Comparison of ENCODE assay signal across 1 cellular context in the genomic region with DNA sequence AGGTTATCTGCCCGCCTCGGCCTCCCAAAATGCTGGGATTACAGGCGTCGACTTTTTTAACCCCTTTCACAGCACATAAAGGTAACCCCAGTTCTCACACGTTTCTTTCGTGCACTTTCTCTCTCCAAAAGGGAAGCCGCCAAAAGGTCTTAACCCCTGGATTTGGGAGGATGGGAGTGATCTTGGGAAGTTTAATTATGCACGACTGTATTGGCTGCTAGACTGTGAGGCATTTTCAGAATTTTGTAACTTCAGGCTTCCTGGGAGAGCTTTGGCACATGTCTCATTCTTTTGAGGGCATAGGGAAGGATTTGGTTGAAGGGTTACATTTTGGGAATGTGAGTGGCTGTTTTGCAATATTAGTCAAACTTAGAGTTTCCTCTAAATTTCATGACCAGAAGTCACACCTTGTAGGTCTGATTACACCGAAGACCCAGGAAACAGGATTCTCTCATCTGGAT.
TF ChIP-seq lines count a peak whose summit lies in the region.

No MANE protein-coding gene starts in this region.

TF ChIP-seq in GM23338, 12 proteins besides CTCF, POLR2A, EP300 and RAD21 (continued from another document):
- TF ChIP-seq, protein P1, sequence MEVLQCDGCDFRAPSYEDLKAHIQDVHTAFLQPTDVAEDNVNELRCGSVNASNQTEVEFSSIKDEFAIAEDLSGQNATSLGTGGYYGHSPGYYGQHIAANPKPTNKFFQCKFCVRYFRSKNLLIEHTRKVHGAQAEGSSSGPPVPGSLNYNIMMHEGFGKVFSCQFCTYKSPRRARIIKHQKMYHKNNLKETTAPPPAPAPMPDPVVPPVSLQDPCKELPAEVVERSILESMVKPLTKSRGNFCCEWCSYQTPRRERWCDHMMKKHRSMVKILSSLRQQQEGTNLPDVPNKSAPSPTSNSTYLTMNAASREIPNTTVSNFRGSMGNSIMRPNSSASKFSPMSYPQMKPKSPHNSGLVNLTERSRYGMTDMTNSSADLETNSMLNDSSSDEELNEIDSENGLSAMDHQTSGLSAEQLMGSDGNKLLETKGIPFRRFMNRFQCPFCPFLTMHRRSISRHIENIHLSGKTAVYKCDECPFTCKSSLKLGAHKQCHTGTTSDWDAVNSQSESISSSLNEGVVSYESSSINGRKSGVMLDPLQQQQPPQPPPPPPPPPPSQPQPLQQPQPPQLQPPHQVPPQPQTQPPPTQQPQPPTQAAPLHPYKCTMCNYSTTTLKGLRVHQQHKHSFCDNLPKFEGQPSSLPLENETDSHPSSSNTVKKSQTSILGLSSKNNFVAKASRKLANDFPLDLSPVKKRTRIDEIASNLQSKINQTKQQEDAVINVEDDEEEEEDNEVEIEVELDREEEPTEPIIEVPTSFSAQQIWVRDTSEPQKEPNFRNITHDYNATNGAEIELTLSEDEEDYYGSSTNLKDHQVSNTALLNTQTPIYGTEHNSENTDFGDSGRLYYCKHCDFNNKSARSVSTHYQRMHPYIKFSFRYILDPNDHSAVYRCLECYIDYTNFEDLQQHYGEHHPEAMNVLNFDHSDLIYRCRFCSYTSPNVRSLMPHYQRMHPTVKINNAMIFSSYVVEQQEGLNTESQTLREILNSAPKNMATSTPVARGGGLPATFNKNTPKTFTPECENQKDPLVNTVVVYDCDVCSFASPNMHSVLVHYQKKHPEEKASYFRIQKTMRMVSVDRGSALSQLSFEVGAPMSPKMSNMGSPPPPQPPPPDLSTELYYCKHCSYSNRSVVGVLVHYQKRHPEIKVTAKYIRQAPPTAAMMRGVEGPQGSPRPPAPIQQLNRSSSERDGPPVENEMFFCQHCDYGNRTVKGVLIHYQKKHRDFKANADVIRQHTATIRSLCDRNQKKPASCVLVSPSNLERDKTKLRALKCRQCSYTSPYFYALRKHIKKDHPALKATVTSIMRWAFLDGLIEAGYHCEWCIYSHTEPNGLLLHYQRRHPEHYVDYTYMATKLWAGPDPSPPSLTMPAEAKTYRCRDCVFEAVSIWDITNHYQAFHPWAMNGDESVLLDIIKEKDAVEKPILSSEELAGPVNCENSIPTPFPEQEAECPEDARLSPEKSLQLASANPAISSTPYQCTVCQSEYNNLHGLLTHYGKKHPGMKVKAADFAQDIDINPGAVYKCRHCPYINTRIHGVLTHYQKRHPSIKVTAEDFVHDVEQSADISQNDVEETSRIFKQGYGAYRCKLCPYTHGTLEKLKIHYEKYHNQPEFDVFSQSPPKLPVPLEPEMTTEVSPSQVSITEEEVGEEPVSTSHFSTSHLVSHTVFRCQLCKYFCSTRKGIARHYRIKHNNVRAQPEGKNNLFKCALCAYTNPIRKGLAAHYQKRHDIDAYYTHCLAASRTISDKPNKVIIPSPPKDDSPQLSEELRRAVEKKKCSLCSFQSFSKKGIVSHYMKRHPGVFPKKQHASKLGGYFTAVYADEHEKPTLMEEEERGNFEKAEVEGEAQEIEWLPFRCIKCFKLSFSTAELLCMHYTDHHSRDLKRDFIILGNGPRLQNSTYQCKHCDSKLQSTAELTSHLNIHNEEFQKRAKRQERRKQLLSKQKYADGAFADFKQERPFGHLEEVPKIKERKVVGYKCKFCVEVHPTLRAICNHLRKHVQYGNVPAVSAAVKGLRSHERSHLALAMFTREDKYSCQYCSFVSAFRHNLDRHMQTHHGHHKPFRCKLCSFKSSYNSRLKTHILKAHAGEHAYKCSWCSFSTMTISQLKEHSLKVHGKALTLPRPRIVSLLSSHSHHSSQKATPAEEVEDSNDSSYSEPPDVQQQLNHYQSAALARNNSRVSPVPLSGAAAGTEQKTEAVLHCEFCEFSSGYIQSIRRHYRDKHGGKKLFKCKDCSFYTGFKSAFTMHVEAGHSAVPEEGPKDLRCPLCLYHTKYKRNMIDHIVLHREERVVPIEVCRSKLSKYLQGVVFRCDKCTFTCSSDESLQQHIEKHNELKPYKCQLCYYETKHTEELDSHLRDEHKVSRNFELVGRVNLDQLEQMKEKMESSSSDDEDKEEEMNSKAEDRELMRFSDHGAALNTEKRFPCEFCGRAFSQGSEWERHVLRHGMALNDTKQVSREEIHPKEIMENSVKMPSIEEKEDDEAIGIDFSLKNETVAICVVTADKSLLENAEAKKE (CRISPR knock-in tag; IDR thresholded peaks at IDR 0.05): no peak
- TF ChIP-seq ZNF114 (CRISPR knock-in tag; IDR thresholded peaks at IDR 0.05): no peak
